21 cellular contexts compared by ENCODE assay signal in genomic region chr3:175695251-175695650, GRCh38.
"Had no signal": no experiment of that assay in that cellular context is flagged by ENCODE, and none has a peak within 500 bp of the region (broad histone marks: within the 10 kb centered on the region; RNA-seq: fewer than 3 reads in every experiment).

No MANE protein-coding gene starts in this region.

- H3K27me3 ChIP-seq: MG63, SJSA1 had no signal

- H3K36me3 ChIP-seq: MG63, SJSA1 had no signal

- H3K27ac ChIP-seq: SJSA1, SK-N-MC had no signal

- DNase-seq: Karpas-422, KG1, MG63, NCI-H1092, NCI-H1436, NCI-H187, NCI-H2029, NCI-H2081 treated with DMSO at 0.1 percent for 48 hours, NCI-H2171, NCI-H226, NCI-H446, NCI-H510A, NCI-H524 treated with DMSO at 0.1 percent for 48 hours, NCI-H69, NCI-H774, Right ventricle myocardium superior, RPMI8226, SIG-M5 had no signal

- H3K9me3 ChIP-seq: MG63, SJSA1 had no signal

- H3K4me1 ChIP-seq: SJSA1 had no signal

- FAIRE-seq: RCC 7860 had no signal

- H3K4me3 ChIP-seq: MG63, SJSA1, SK-N-MC had no signal
